In the genomic region with DNA sequence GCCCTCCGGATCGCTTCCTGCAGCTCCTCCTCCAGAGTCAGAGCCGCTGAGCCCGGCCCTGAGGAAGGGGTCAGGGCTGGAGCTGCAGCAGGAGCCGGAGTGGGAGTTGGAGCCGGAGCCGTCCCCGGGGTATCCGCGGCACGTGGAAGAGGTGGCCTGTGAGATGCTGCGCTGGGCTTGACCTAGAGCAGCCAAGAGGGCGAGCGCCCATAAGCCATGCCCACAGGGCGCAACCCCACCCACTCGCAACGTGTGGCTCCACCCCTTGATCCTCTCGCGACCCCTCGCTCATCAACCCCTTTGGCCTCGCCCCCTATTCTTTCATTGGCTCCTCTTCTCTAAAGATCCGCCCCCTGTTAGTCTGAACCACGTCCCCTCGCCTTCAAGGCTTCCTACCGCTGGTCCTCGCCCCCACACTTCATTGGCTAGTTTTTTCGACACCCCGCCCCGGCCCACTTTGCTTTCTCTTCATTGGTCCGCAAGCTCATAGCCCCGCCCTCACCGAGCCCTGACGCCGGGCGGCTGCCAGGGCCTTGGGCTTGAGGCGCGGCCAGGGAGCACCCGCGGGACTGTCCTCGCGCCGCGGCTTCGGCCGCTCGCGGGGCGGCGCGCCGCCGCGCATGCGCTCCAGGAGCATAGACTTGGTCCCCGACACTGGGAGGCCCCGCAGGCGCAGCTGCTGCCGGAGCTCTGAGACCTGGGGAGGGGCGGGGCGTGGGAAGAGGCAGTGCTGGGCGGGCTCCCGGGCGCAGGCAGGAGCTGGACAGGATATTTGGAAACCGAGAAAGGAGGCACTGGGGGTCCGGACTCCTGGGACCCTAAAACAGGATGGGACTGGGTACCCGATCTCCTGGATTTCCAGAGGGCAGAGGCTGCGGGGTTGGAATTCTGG, we compare ENCODE assay signal across 1 cellular context.
A peak's percentile ranks its signal among the peaks of the same experiment; 100 is the strongest.
TF ChIP-seq lines count a peak whose summit lies in the region.

No MANE protein-coding gene starts in this region.

TF ChIP-seq in SK-N-SH, 30 proteins besides CTCF, POLR2A, EP300 and RAD21:
- TF ChIP-seq, protein P1, sequence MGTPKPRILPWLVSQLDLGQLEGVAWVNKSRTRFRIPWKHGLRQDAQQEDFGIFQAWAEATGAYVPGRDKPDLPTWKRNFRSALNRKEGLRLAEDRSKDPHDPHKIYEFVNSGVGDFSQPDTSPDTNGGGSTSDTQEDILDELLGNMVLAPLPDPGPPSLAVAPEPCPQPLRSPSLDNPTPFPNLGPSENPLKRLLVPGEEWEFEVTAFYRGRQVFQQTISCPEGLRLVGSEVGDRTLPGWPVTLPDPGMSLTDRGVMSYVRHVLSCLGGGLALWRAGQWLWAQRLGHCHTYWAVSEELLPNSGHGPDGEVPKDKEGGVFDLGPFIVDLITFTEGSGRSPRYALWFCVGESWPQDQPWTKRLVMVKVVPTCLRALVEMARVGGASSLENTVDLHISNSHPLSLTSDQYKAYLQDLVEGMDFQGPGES (IDR thresholded peaks at IDR 0.05; ENCODE audit: low read depth, low read length): no peak; the same call in 1 of the 2 replicates
- TF ChIP-seq NFIC (IDR thresholded peaks at IDR 0.05; ENCODE audit: borderline replicate concordance) (no peak), TEAD4 (IDR thresholded peaks at IDR 0.05; ENCODE audit: borderline replicate concordance, insufficient read depth) (no peak), FOXM1 (IDR thresholded peaks at IDR 0.05; ENCODE audit: low read depth) (no peak), MEF2A (IDR thresholded peaks at IDR 0.05; ENCODE audit: borderline replicate concordance, low read depth) (no peak), MXI1 (IDR thresholded peaks at IDR 0.05; ENCODE audit: low read depth, low read length) (peak; percentile 75), POLR2AphosphoS5 (IDR thresholded peaks at IDR 0.05; ENCODE audit: low read depth, low read length) (peak; percentile 69; the same call in 1 of the 2 replicates), SIN3A (IDR thresholded peaks at IDR 0.05; ENCODE audit: borderline replicate concordance, low read depth, low read length) (no peak; the same call in 1 of the 2 replicates), FOSL2 (IDR thresholded peaks at IDR 0.05; ENCODE audit: borderline replicate concordance, low read depth) (no peak), USF1 (IDR thresholded peaks at IDR 0.05; ENCODE audit: borderline replicate concordance, low read depth) (no peak), TCF12 (IDR thresholded peaks at IDR 0.05) (no peak), YY1 (IDR thresholded peaks at IDR 0.05; ENCODE audit: low read depth) (no peak), RXRA (IDR thresholded peaks at IDR 0.05; ENCODE audit: borderline replicate concordance, low read depth) (no peak; the same call in 1 of the 2 replicates), RCOR1 (IDR thresholded peaks at IDR 0.05; ENCODE audit: low read length) (no peak), ELF1 (IDR thresholded peaks at IDR 0.05) (0 out of 2 replicates have a peak, but pooled peaks have one; percentile 47), EZH2phosphoT487 (IDR thresholded peaks at IDR 0.05; ENCODE audit: borderline replicate concordance, low read depth) (no peak), NRF1 (IDR thresholded peaks at IDR 0.05; ENCODE audit: low read depth, low read length) (peak; percentile 97), FOXJ3 (CRISPR knock-in tag; IDR thresholded peaks at IDR 0.05) (no peak), ZBTB33 (IDR thresholded peaks at IDR 0.05; ENCODE audit: borderline replicate concordance, low read depth) (no peak), RFX5 (IDR thresholded peaks at IDR 0.05; ENCODE audit: low read length) (peak; percentile 84), CHD2 (IDR thresholded peaks at IDR 0.05; ENCODE audit: low read length, partially characterized antibody) (peak; percentile 78), JUND (IDR thresholded peaks at IDR 0.05) (no peak), GATA2 (CRISPR knock-in tag; IDR thresholded peaks at IDR 0.05) (no peak), SMC3 (IDR thresholded peaks at IDR 0.05; ENCODE audit: low read depth, low read length) (no peak), TAF1 (IDR thresholded peaks at IDR 0.05; ENCODE audit: borderline replicate concordance, low read depth, low read length) (no peak; the same call in 1 of the 2 replicates), GABPA (IDR thresholded peaks at IDR 0.05; ENCODE audit: low read depth) (no peak)
- TF ChIP-seq, protein P2, sequence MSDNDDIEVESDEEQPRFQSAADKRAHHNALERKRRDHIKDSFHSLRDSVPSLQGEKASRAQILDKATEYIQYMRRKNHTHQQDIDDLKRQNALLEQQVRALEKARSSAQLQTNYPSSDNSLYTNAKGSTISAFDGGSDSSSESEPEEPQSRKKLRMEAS (IDR thresholded peaks at IDR 0.05; ENCODE audit: low read depth): peak; percentile 27; the same call in 1 of the 2 replicates
- TF ChIP-seq, protein P3, sequence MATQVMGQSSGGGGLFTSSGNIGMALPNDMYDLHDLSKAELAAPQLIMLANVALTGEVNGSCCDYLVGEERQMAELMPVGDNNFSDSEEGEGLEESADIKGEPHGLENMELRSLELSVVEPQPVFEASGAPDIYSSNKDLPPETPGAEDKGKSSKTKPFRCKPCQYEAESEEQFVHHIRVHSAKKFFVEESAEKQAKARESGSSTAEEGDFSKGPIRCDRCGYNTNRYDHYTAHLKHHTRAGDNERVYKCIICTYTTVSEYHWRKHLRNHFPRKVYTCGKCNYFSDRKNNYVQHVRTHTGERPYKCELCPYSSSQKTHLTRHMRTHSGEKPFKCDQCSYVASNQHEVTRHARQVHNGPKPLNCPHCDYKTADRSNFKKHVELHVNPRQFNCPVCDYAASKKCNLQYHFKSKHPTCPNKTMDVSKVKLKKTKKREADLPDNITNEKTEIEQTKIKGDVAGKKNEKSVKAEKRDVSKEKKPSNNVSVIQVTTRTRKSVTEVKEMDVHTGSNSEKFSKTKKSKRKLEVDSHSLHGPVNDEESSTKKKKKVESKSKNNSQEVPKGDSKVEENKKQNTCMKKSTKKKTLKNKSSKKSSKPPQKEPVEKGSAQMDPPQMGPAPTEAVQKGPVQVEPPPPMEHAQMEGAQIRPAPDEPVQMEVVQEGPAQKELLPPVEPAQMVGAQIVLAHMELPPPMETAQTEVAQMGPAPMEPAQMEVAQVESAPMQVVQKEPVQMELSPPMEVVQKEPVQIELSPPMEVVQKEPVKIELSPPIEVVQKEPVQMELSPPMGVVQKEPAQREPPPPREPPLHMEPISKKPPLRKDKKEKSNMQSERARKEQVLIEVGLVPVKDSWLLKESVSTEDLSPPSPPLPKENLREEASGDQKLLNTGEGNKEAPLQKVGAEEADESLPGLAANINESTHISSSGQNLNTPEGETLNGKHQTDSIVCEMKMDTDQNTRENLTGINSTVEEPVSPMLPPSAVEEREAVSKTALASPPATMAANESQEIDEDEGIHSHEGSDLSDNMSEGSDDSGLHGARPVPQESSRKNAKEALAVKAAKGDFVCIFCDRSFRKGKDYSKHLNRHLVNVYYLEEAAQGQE (IDR thresholded peaks at IDR 0.05; ENCODE audit: low read depth, low read length): no peak
- TF ChIP-seq, protein P4, sequence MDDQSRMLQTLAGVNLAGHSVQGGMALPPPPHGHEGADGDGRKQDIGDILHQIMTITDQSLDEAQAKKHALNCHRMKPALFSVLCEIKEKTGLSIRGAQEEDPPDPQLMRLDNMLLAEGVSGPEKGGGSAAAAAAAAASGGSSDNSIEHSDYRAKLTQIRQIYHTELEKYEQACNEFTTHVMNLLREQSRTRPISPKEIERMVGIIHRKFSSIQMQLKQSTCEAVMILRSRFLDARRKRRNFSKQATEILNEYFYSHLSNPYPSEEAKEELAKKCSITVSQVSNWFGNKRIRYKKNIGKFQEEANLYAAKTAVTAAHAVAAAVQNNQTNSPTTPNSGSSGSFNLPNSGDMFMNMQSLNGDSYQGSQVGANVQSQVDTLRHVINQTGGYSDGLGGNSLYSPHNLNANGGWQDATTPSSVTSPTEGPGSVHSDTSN (IDR thresholded peaks at IDR 0.05): no peak; the same call in 1 of the 2 replicates
- TF ChIP-seq, protein P5, sequence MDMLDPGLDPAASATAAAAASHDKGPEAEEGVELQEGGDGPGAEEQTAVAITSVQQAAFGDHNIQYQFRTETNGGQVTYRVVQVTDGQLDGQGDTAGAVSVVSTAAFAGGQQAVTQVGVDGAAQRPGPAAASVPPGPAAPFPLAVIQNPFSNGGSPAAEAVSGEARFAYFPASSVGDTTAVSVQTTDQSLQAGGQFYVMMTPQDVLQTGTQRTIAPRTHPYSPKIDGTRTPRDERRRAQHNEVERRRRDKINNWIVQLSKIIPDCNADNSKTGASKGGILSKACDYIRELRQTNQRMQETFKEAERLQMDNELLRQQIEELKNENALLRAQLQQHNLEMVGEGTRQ (IDR thresholded peaks at IDR 0.05; ENCODE audit: borderline replicate concordance, low read depth, low read length): no peak
